Comparison of ENCODE assay signal across 1 cellular context in the genomic region with DNA sequence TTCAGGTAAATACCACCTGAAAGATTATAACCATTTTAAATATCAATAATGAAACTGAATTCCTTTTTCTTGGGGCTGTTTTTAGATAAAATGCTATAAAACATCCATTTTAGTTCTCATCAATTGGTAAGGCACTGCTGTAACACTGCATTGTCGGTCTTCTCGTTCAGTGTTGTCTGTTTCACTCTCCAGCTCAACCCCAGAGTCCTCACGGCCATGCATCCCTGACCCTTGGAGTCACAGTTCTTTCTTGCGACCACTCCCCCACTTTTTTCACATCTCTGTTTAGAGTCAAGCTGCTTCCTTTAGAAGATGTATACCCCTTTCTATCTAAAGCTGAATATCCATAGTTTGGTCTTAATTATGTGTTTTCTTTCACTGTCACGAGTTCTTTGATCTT. TPM values are rescaled to one million over a fixed set of nuclear protein-coding genes. Genes with fewer than 3 reads are reported as not detected.
"Had no signal": no experiment of that assay in that cellular context is flagged by ENCODE, and none has a peak within 500 bp of the region (broad histone marks: within the 10 kb centered on the region; RNA-seq: fewer than 3 reads in every experiment).

No MANE protein-coding gene starts in this region.

RNA-seq across cellular contexts. Expression of gene OR2A42, which starts 7.6 kb away (rescaled TPM):
- total RNA-seq: G401 had no signal

RNA-seq across cellular contexts. Expression of gene OR2A7, which starts 17.6 kb away (rescaled TPM):
- total RNA-seq: G401 had no signal

RNA-seq across cellular contexts. Expression of gene CTAGE8, which starts 22.1 kb away (rescaled TPM):
- total RNA-seq: G401 had no signal

RNA-seq across cellular contexts. Expression of gene ARHGEF35, which starts 51.3 kb away (rescaled TPM):
- total RNA-seq: G401 had no signal
